ENCODE assay signal across 8 cellular contexts in genomic region chr14:74608959-74609611, GRCh38. TPM values are rescaled to one million over a fixed set of nuclear protein-coding genes. Genes with fewer than 3 reads are reported as not detected.
DNase-seq lines count a peak whose midpoint lies in the region; ATAC-seq, FAIRE-seq and TF ChIP-seq lines count a peak whose summit lies in the region.

No MANE protein-coding gene starts in this region.

- H3K27ac Mint-ChIP-seq in activated CD4-positive, alpha-beta T cell treated with anti-CD3 and anti-CD28 coated beads, Interleukin-2, amount 10 ng/mL, durations not matched to agents 24 days and 14 days: no peak overlapping the region

- no peaks in the 10 kb centered on the region for H3K36me3 ChIP-seq in HepG2 (replicated peaks in 1 of 2; ENCODE audit: control insufficient read depth in 1 of 2, insufficient read depth in 2 of 2, low read length in 2 of 2)

- H4K20me1 ChIP-seq in HepG2 (ENCODE audit: insufficient read depth, low read length): no peaks in the 10 kb centered on the region

- no peaks in the 10 kb centered on the region for H3K36me3 Mint-ChIP-seq in activated CD4-positive, alpha-beta T cell treated with anti-CD3 and anti-CD28 coated beads, Interleukin-2, amount 10 ng/mL, durations not matched to agents 24 days and 14 days (ENCODE audit: low read depth)

- no peak overlapping the region for H2AFZ ChIP-seq in HepG2 (ENCODE audit: low read length)

- no peak overlapping the region for H3K4me3 Mint-ChIP-seq in activated CD4-positive, alpha-beta T cell treated with anti-CD3 and anti-CD28 coated beads, Interleukin-2, amount 10 ng/mL, durations not matched to agents 24 days and 14 days

- WGBS in HepG2 (ENCODE audit: low lambda C conversion rate): 22% methylated on average over 4 of the region's 4 CpGs

- no peaks in the 10 kb centered on the region for H3K79me2 ChIP-seq in HepG2 (ENCODE audit: insufficient read depth, low read length)

- no TSS peak for BruUV-seq in HepG2 (replicated peaks; lab: Mats Ljungman, UMichigan)

- CTCF ChIA-PET in HepG2 (lab: Yijun Ruan, JAX; ENCODE audit: low intra/inter-chr PET ratio, low total read pairs): interaction anchor here (0.7 to 1.7 kb wide), 4 partner anchors 9 to 195 kb away, joined by 3 to 6 read pairs (median 4); no protein-coding TSS in a partner anchor

- ATAC-seq in HG02763 (IDR thresholded peaks at IDR 0.05; ENCODE audit: unreplicated experiment) (peak; percentile 45), HepG2 (peak; percentile 45)

- intact Hi-C loops in activated CD4-positive, alpha-beta T cell treated with anti-CD3 and anti-CD28 coated beads, Interleukin-2, amount 10 ng/mL, durations not matched to agents 24 days and 14 days (cut with micrococcal nuclease): loop anchor here (1.0 to 2.0 kb wide), 2 partner anchors 156 to 195 kb away; no protein-coding TSS in a partner anchor
- intact Hi-C loops in HepG2 (cut with micrococcal nuclease; ENCODE audit: unreplicated experiment): loop anchor here (1.0 kb wide), 2 partner anchors 104 to 195 kb away; partner anchors contain the start of genes AREL1 and FCF1

- no peak overlapping the region for H3K4me3 ChIP-seq in HepG2 (replicated peaks in 1 of 3; ENCODE audit: insufficient read depth in 1 of 3, low read depth in 2 of 3, low read length in 3 of 3)

- DNase-seq in CD1c-positive myeloid dendritic cell (ENCODE audit: extremely low spot score): peak; percentile 87
- peak; percentile 80 to 92 for DNase-seq in NCI-H524 (lab: John Stamatoyannopoulos, UW)
- peak; percentile 95 for DNase-seq in activated CD4-positive, alpha-beta T cell treated with anti-CD3 and anti-CD28 coated beads, Interleukin-2, amount 10 ng/mL, durations not matched to agents 24 days and 14 days
- peak; percentile 67 for DNase-seq in HepG2 (ENCODE audit: low spot score)
- DNase-seq in stimulated activated CD4-positive, alpha-beta T cell treated with anti-CD3 and anti-CD28 coated beads, TNF-alpha, amount 100 ng/mL, for 1 hour (ENCODE audit: low read depth in 3 of 3, low spot score in 1 of 3): peak; percentile 54 to 81 (median 70)
- DNase-seq in mesenteric fat pad (ENCODE audit: low spot score): no peak

- POLR2A ChIA-PET in HepG2 (lab: Yijun Ruan, JAX): interaction anchor here (1.2 to 1.7 kb wide), 3 partner anchors 9 to 155 kb away, joined by 3 to 10 read pairs (median 5); no protein-coding TSS in a partner anchor

- peaks cover 11% of the 10 kb centered on the region for H3K4me1 ChIP-seq in HepG2 (ENCODE audit: insufficient read depth, low read length)

- FAIRE-seq in colon (lab: Jason Lieb, UNC) (peak; percentile 33), HepG2 (lab: Jason Lieb, UNC) (peak; percentile 84)

- H3K4me1 Mint-ChIP-seq in activated CD4-positive, alpha-beta T cell treated with anti-CD3 and anti-CD28 coated beads, Interleukin-2, amount 10 ng/mL, durations not matched to agents 24 days and 14 days: peaks cover 8% of the 10 kb centered on the region

- TF ChIP-seq EP300 in HepG2 (IDR thresholded peaks at IDR 0.05; ENCODE audit: low read depth in 2 of 2, low read length in 2 of 2): no peak
- no peak for TF ChIP-seq EP300 in HepG2 (CRISPR knock-in tag; IDR thresholded peaks at IDR 0.05; ENCODE audit: borderline replicate concordance)

- TF ChIP-seq POLR2A in HepG2 (IDR thresholded peaks at IDR 0.05; ENCODE audit: insufficient read depth in 1 of 2, low read depth in 2 of 2, low read length in 2 of 2): no peak

- in situ Hi-C loops in HepG2 (cut with HindIII; ENCODE audit: extremely low pct_ligation_motif_present, low pct_unique_long_range_greater_than_20kb): loop anchor here (25.0 kb wide), 1 partner anchor 178 kb away; no protein-coding TSS in a partner anchor

- H3K9ac ChIP-seq in HepG2 (ENCODE audit: insufficient read depth, low read depth, low read length): no peak overlapping the region

- peaks cover 36% of the 10 kb centered on the region for H3K27me3 Mint-ChIP-seq in activated CD4-positive, alpha-beta T cell treated with anti-CD3 and anti-CD28 coated beads, Interleukin-2, amount 10 ng/mL, durations not matched to agents 24 days and 14 days

- TF ChIP-seq RAD21 in HepG2 (CRISPR knock-in tag; IDR thresholded peaks at IDR 0.05): peak; percentile 80

- TF ChIP-seq CTCF in HepG2 (CRISPR knock-in tag; IDR thresholded peaks at IDR 0.05): peak; percentile 93

- H3K27ac ChIP-seq in HepG2 (ENCODE audit: extremely low read length, insufficient read depth, low read length): no peak overlapping the region

- peak overlapping the region; percentile 8; the same call in 1 of the 2 replicates for H3K4me2 ChIP-seq in HepG2 (ENCODE audit: low read depth, low read length)

- no peaks in the 10 kb centered on the region for H3K9me3 ChIP-seq in HepG2 (ENCODE audit: low read length)

- H3K9me3 Mint-ChIP-seq in activated CD4-positive, alpha-beta T cell treated with anti-CD3 and anti-CD28 coated beads, Interleukin-2, amount 10 ng/mL, durations not matched to agents 24 days and 14 days: no peaks in the 10 kb centered on the region

- peaks cover 3 to 19% of the 10 kb centered on the region in 2 experiments for H3K27me3 ChIP-seq in HepG2 (ENCODE audit: control insufficient read depth in 1 of 2, insufficient read depth in 2 of 2, low read length in 2 of 2)

TF ChIP-seq in HepG2, 621 proteins besides CTCF, POLR2A, EP300 and RAD21 (continues in another document):
- TF ChIP-seq HNRNPLL (IDR thresholded peaks at IDR 0.05; ENCODE audit: low read depth, low read length, poor library complexity, severe bottlenecking) (no peak), XRCC5 (optimal IDR thresholded peaks at IDR 0.05; ENCODE audit: low read length) (peak; percentile 65), ZNF281 (CRISPR knock-in tag; IDR thresholded peaks at IDR 0.05; ENCODE audit: borderline replicate concordance) (0 out of 2 replicates have a peak, but pooled peaks have one; percentile 18), SMC3 (IDR thresholded peaks at IDR 0.05; ENCODE audit: low read length) (peak; percentile 94)

RNA-seq across cellular contexts. Expression of gene LTBP2, which starts 3.0 kb away (rescaled TPM):
- 0.05 TPM in 1 of 2 replicates, not detected in the other for total RNA-seq in activated CD4-positive, alpha-beta T cell treated with anti-CD3 and anti-CD28 coated beads, Interleukin-2, amount 10 ng/mL, durations not matched to agents 24 days and 14 days
- 0.18 and 0.20 TPM in 2 replicates for total RNA-seq in HepG2 (2016; rRNA removed; fragmentation: Illumina TruSeq; extraction: Trizol)
- total RNA-seq in HepG2 (2016; cell fraction: cytosol; rRNA removed; fragmentation: Illumina TruSeq; extraction: Trizol; ENCODE audit: low read depth): 0.09 TPM in 1 of 2 replicates, not detected in the other
- total RNA-seq in HepG2 (2016; cell fraction: insoluble cytoplasmic fraction; rRNA removed; fragmentation: Illumina TruSeq; extraction: Trizol): 0.10 and 0.41 TPM in 2 replicates
- 0.06 TPM in 1 of 2 replicates, not detected in the other for total RNA-seq in HepG2 (2016; cell fraction: membrane; rRNA removed; fragmentation: Illumina TruSeq; extraction: Trizol)
- total RNA-seq in HepG2 (2016; cell fraction: nucleus; rRNA removed; fragmentation: Illumina TruSeq; extraction: Trizol): 0.28 and 0.84 TPM in 2 replicates
- 0.41 and 0.46 TPM in 2 replicates for polyA plus RNA-seq in HepG2 (2011; rRNA removed)
- polyA plus RNA-seq in HepG2 (2011; cell fraction: cytosol; rRNA removed): 0.32 and 0.35 TPM in 2 replicates
- polyA plus RNA-seq in HepG2 (2011; cell fraction: nucleus; rRNA removed): 1.4 and 1.5 TPM in 2 replicates
- 0.27 and 0.68 TPM in 2 replicates for polyA plus RNA-seq in HepG2 (2012)
- 0.06 TPM in 1 of 2 replicates, not detected in the other for polyA plus RNA-seq in HepG2 (2016; cell fraction: cytosol; fragmentation: Illumina TruSeq; extraction: Trizol; ENCODE audit: low read depth)
- 0.12 and 0.17 TPM in 2 replicates for polyA plus RNA-seq in HepG2 (2016; cell fraction: insoluble cytoplasmic fraction; fragmentation: Illumina TruSeq; extraction: Trizol; ENCODE audit: low read depth)
- 0.07 and 0.09 TPM in 2 replicates for polyA plus RNA-seq in HepG2 (2016; cell fraction: membrane; fragmentation: Illumina TruSeq; extraction: Trizol; ENCODE audit: low read depth)
- polyA plus RNA-seq in HepG2 (2016; cell fraction: nucleus; fragmentation: Illumina TruSeq; extraction: Trizol; ENCODE audit: insufficient read depth, low read depth): 0.64 and 0.72 TPM in 2 replicates
- 0.44 and 1.1 TPM in 2 replicates for polyA minus RNA-seq in HepG2 (2011; rRNA and poly(A)+ RNA removed; ENCODE audit: low replicate concordance)
- 0.35 and 0.89 TPM in 2 replicates for polyA minus RNA-seq in HepG2 (2011; cell fraction: cytosol; rRNA and poly(A)+ RNA removed)
- 0.52 and 0.99 TPM in 2 replicates for polyA minus RNA-seq in HepG2 (2011; cell fraction: nucleus; rRNA and poly(A)+ RNA removed)
- total RNA-seq in mesenteric fat pad: 58.2 TPM

Comparison
In these comparisons a context has a peak if more than half of its experiments do, and no peak if none do; other contexts are left out.
1. RNA of gene LTBP2, which starts 3.0 kb away (total RNA-seq): 58.2 TPM in mesenteric fat pad (single experiment); 0.06 to 0.84 TPM in HepG2 and 0.05 TPM in activated CD4-positive, alpha-beta T cell treated with anti-CD3 and anti-CD28 coated beads, Interleukin-2, amount 10 ng/mL, durations not matched to agents 24 days and 14 days; every median in the first group is over 10 times any median in the second.